8 cellular contexts compared by ENCODE assay signal in genomic region chr13:19439056-19439686, GRCh38.
A peak's percentile ranks its signal among the peaks of the same experiment; 100 is the strongest.
DNase-seq lines count a peak whose midpoint lies in the region; ATAC-seq, FAIRE-seq and TF ChIP-seq lines count a peak whose summit lies in the region.
"Not testable (repeated sequence)": the region's sequence is repeated elsewhere in the genome, so short reads cannot be mapped to it uniquely, and the experiment has no call there.

No MANE protein-coding gene starts in this region.

- intact Hi-C loops in K562 (cut with micrococcal nuclease); spleen (cut with DNase I; ENCODE audit: low total_unique reads): not testable (repeated sequence)

- TF ChIP-seq RAD21 in K562 (CRISPR knock-in tag; conservative IDR thresholded peaks at IDR 0.05 in 1 of 2, IDR thresholded peaks at IDR 0.05 in 1 of 2), result peak; percentile 26 to 59; a peak in 2 of 4 replicates

- not testable (repeated sequence) for H3K4me3 ChIP-seq in K562, spleen

- not testable (repeated sequence) for H3K79me2 ChIP-seq in K562 (ENCODE audit: control insufficient read depth, insufficient read depth, low read length)

- H3K27ac ChIP-seq in K562 (ENCODE audit: extremely low read depth, low read depth, low read length); spleen: not testable (repeated sequence)

- TF ChIP-seq CTCF in K562 (IDR thresholded peaks at IDR 0.05 in 2 of 3, conservative IDR thresholded peaks at IDR 0.05 in 1 of 3; ENCODE audit: insufficient read depth in 2 of 3, low read depth in 1 of 3, low read length in 3 of 3) (peak in 2 of 3 experiments; percentile 22 to 23; a peak in 1 of 6 replicates), spleen (IDR thresholded peaks at IDR 0.05 in 8 of 11, conservative IDR thresholded peaks at IDR 0.05 in 3 of 11) (peak in 6 of 11 experiments; percentile 17 to 50 (median 30))

- not testable (repeated sequence) for H3K9me3 ChIP-seq in K562 (replicated peaks; ENCODE audit: control insufficient read depth, insufficient read depth, low read depth, low read length); spleen

- H3K36me3 ChIP-seq in K562 (ENCODE audit: control insufficient read depth, insufficient read depth, low read length); spleen: not testable (repeated sequence)

- POLR2A ChIA-PET in K562 (lab: Yijun Ruan, JAX), result not testable (repeated sequence)

- not testable (repeated sequence) for H3K4me2 ChIP-seq in K562 (ENCODE audit: insufficient read depth, low read length)

- H3K9me1 ChIP-seq in K562 (ENCODE audit: control insufficient read depth, insufficient read depth, low read length), result not testable (repeated sequence)

- BruUV-seq in K562 (replicated peaks; lab: Mats Ljungman, UMichigan), result not testable (repeated sequence)

- TF ChIP-seq EP300 in K562 (IDR thresholded peaks at IDR 0.05; ENCODE audit: low read length), result not testable (repeated sequence)

- in situ Hi-C loops in K562 (cut with MboI), result not testable (repeated sequence)

- not testable (repeated sequence) for TF ChIP-seq POLR2A in K562 (conservative IDR thresholded peaks at IDR 0.05); spleen (IDR thresholded peaks at IDR 0.05)

- H3K27me3 ChIP-seq in K562 (ENCODE audit: control insufficient read depth in 2 of 2, insufficient read depth in 2 of 2, low read length in 2 of 2); spleen (replicated peaks in 1 of 7): not testable (repeated sequence)

- ATAC-seq in GM18858 (IDR thresholded peaks at IDR 0.05; ENCODE audit: unreplicated experiment), result peak; percentile 40
- ATAC-seq in K562, result not testable (repeated sequence)

- not testable (repeated sequence) for H3K9ac ChIP-seq in K562 (ENCODE audit: insufficient read depth in 1 of 2, low read depth in 2 of 2, low read length in 2 of 2)

- not testable (repeated sequence) for H3K4me1 ChIP-seq in K562 (replicated peaks in 1 of 2; ENCODE audit: control insufficient read depth in 2 of 2, insufficient read depth in 2 of 2, low read length in 2 of 2); spleen

- no CpG with 5 or more reads among the region's 2 CpGs for WGBS in K562 (ENCODE audit: insufficient coverage, low coverage, missing lambda C conversion rate)
- 0 to 20% (median 4%) methylated on average over 2 of the region's 2 CpGs; no CpG with 5 or more reads in 1 of the 5 donors for WGBS in spleen, 5 donors

- CTCF ChIA-PET in K562 (lab: Yijun Ruan, JAX; ENCODE audit: low intra/inter-chr PET ratio), result not testable (repeated sequence)

- DNase-seq in CD1c-positive myeloid dendritic cell (ENCODE audit: extremely low spot score) (peak; percentile 3), NCI-H1092 (lab: John Stamatoyannopoulos, UW) (peak; percentile 36), NCI-H82 treated with DMSO at 0.1 percent for 48 hours (lab: John Stamatoyannopoulos, UW; ENCODE audit: unreplicated experiment) (peak; percentile 37), SW480 (ENCODE audit: low spot score) (peak; percentile 62), K562 (ENCODE audit: extremely low read depth in 1 of 4, low spot score in 3 of 4) (peak in 1 of 4 experiments; percentile 39), hippocampal formation (lab: John Stamatoyannopoulos, UW) (peak; percentile 3 to 4)
- DNase-seq in spleen, result not testable (repeated sequence)

- FAIRE-seq in K562 (lab: Jason Lieb, UNC), result peak; percentile 15

- H2AFZ ChIP-seq in K562 (ENCODE audit: low read depth, low read length), result not testable (repeated sequence)

- H4K20me1 ChIP-seq in K562 (replicated peaks; ENCODE audit: control insufficient read depth, insufficient read depth, low read length), result not testable (repeated sequence)
